In genomic region chr2:235471186-235471747, GRCh38 we compare ENCODE assay signal across 22 cellular contexts. TPM values are rescaled to one million over a fixed set of nuclear protein-coding genes. Genes with fewer than 3 reads are reported as not detected.
"Had no signal": no experiment of that assay in that cellular context is flagged by ENCODE, and none has a peak within 500 bp of the region (broad histone marks: within the 10 kb centered on the region; RNA-seq: fewer than 3 reads in every experiment).

No MANE protein-coding gene starts in this region.

- H3K4me2 ChIP-seq: hepatocyte had no signal

- H3K4me1 ChIP-seq: spleen, testis, vagina had no signal

- H2AFZ ChIP-seq: hepatocyte had no signal

- H3K36me3 ChIP-seq: neutrophil, spleen, tibial nerve, upper lobe of right lung, vagina had no signal

- DNase-seq: effector CD4-positive, alpha-beta T cell; foreskin melanocyte; head of caudate nucleus; kidney glomerular epithelial cell; mammary epithelial cell; naive thymus-derived CD4-positive, alpha-beta T cell; psoas muscle; retina; spleen; stimulated activated CD4-positive, alpha-beta T cell treated with anti-CD3 and anti-CD28 coated beads, Interleukin-15, amount 100 ng/mL, for 24 hours; stimulated activated CD4-positive, alpha-beta T cell treated with anti-CD3 and anti-CD28 coated beads, Interleukin-1b, Interleukin-23, amount 100 ng/mL, for 48 hours; stimulated activated CD4-positive, alpha-beta T cell treated with anti-CD3 and anti-CD28 coated beads, Interleukin-4, amount 100 ng/mL, for 24 hours; stimulated activated naive B cell treated with anti-CD40 and anti-IgM and Interleukin-4, amounts not matched to agents 10 μg/mL and 1 μg/mL and 100 μg/mL, for 72 hours; stimulated activated naive CD8-positive, alpha-beta T cell treated with anti-CD3 and anti-CD28 coated beads, Interleukin-15, amount 100 ng/mL, for 72 hours; testis; upper lobe of right lung had no signal

- H3K4me1 Mint-ChIP-seq: naive thymus-derived CD4-positive, alpha-beta T cell; stimulated activated naive B cell treated with anti-CD40 and anti-IgM and Interleukin-4, amounts not matched to agents 10 μg/mL and 1 μg/mL and 100 μg/mL, for 72 hours; stimulated activated naive CD8-positive, alpha-beta T cell treated with anti-CD3 and anti-CD28 coated beads, Interleukin-15, amount 100 ng/mL, for 72 hours had no signal

- H3K9me3 ChIP-seq: neutrophil, psoas muscle, testis, upper lobe of right lung, vagina had no signal

- H3K4me3 ChIP-seq: hepatocyte, psoas muscle, spleen, testis, tibial nerve, upper lobe of right lung, vagina had no signal

- H3K79me2 ChIP-seq: hepatocyte had no signal

- H3K27me3 ChIP-seq: hepatocyte, neutrophil, spleen, testis, tibial nerve, upper lobe of right lung, vagina had no signal

- H3K27ac Mint-ChIP-seq: naive thymus-derived CD4-positive, alpha-beta T cell; stimulated activated naive B cell treated with anti-CD40 and anti-IgM and Interleukin-4, amounts not matched to agents 10 μg/mL and 1 μg/mL and 100 μg/mL, for 72 hours; stimulated activated naive CD8-positive, alpha-beta T cell treated with anti-CD3 and anti-CD28 coated beads, Interleukin-15, amount 100 ng/mL, for 72 hours had no signal

- H3K36me3 Mint-ChIP-seq: naive thymus-derived CD4-positive, alpha-beta T cell; stimulated activated naive B cell treated with anti-CD40 and anti-IgM and Interleukin-4, amounts not matched to agents 10 μg/mL and 1 μg/mL and 100 μg/mL, for 72 hours had no signal

- ATAC-seq: left lobe of liver; naive thymus-derived CD4-positive, alpha-beta T cell; psoas muscle; sciatic nerve; stimulated activated naive B cell treated with anti-CD40 and anti-IgM and Interleukin-4, amounts not matched to agents 10 μg/mL and 1 μg/mL and 100 μg/mL, for 72 hours; stimulated activated naive CD8-positive, alpha-beta T cell treated with anti-CD3 and anti-CD28 coated beads, Interleukin-15, amount 100 ng/mL, for 72 hours; upper lobe of right lung had no signal

- H3K27ac ChIP-seq: hepatocyte, neutrophil, psoas muscle, spleen, testis, tibial nerve, upper lobe of right lung, vagina had no signal

- H3K4me3 Mint-ChIP-seq: naive thymus-derived CD4-positive, alpha-beta T cell; stimulated activated naive B cell treated with anti-CD40 and anti-IgM and Interleukin-4, amounts not matched to agents 10 μg/mL and 1 μg/mL and 100 μg/mL, for 72 hours; stimulated activated naive CD8-positive, alpha-beta T cell treated with anti-CD3 and anti-CD28 coated beads, Interleukin-15, amount 100 ng/mL, for 72 hours had no signal

RNA-seq across cellular contexts. Expression of gene AGAP1, which starts 22.6 kb away (rescaled TPM):
- polyA plus RNA-seq: naive thymus-derived CD4-positive, alpha-beta T cell had no signal
